In genomic region chr22:50271519-50271970, GRCh38 we compare ENCODE assay signal across 8 cellular contexts. TPM values are rescaled to one million over a fixed set of nuclear protein-coding genes. Genes with fewer than 3 reads are reported as not detected.
A peak's percentile ranks its signal among the peaks of the same experiment; 100 is the strongest.
DNase-seq lines count a peak whose midpoint lies in the region; ATAC-seq and TF ChIP-seq lines count a peak whose summit lies in the region.

No MANE protein-coding gene starts in this region.

- no peak for ATAC-seq in GM18511 (IDR thresholded peaks at IDR 0.05; ENCODE audit: unreplicated experiment)

- H3K4me1 ChIP-seq in SJCRH30 (peaks cover 17% of the 10 kb centered on the region), iPS DF 6.9 (ENCODE audit: control insufficient read depth, insufficient read depth, low read length) (peaks cover 5% of the 10 kb centered on the region; the same call in 1 of the 2 replicates), spleen (peaks cover 18 to 86% (median 65%) of the 10 kb centered on the region in 6 donors)

- H3K9me3 ChIP-seq in SJCRH30 (replicated peaks) (no peaks in the 10 kb centered on the region), iPS DF 6.9 (ENCODE audit: control insufficient read depth, insufficient read depth, low read length) (no peaks in the 10 kb centered on the region), spleen (peaks cover 0 to 8% (median 0%) of the 10 kb centered on the region in 8 donors)

- WGBS in iPS DF 6.9 (ENCODE audit: insufficient coverage, insufficient read length): no CpG with 5 or more reads among the region's 45 CpGs
- WGBS in spleen, 5 donors: 0 to 1% (median 0%) methylated on average over 3 to 45 of the region's 45 CpGs

- DNase-seq in COR-L47 (lab: John Stamatoyannopoulos, UW): peak; percentile 71
- DNase-seq in HT1080 (ENCODE audit: low read depth): peak; percentile 47
- peak; percentile 90 to 91 for DNase-seq in SJCRH30
- DNase-seq in astrocyte of the cerebellum (ENCODE audit: low read depth): no peak
- DNase-seq in iPS DF 6.9 (ENCODE audit: low read depth, low spot score): no peak
- DNase-seq in spleen: peak; percentile 88
- no peak for DNase-seq in NCI-H446 (lab: John Stamatoyannopoulos, UW)

- H3K4me3 ChIP-seq in SJCRH30 (peak overlapping the region; percentile 22), astrocyte of the cerebellum (ENCODE audit: low read depth, low read length) (peak overlapping the region; percentile 52), iPS DF 6.9 (ENCODE audit: low read length) (peak overlapping the region; percentile 2; the same call in 1 of the 2 replicates), spleen (peak overlapping the region; percentile 32 to 77 (median 55))

- TF ChIP-seq POLR2A in spleen (IDR thresholded peaks at IDR 0.05): no peak

- TF ChIP-seq CTCF in astrocyte of the cerebellum (IDR thresholded peaks at IDR 0.05; ENCODE audit: low read depth, low read length, missing control alignments) (no peak), spleen (IDR thresholded peaks at IDR 0.05 in 8 of 11, conservative IDR thresholded peaks at IDR 0.05 in 3 of 11) (peak in 4 of 11 experiments; percentile 15 to 40 (median 38))

- H3K27ac ChIP-seq in SJCRH30: no peak overlapping the region
- H3K27ac ChIP-seq in iPS DF 6.9 (ENCODE audit: low read length): no peak overlapping the region
- H3K27ac ChIP-seq in spleen: peak overlapping the region in 5 of 8 donors; percentile 36 to 78 (median 65)

- intact Hi-C loops in spleen (cut with DNase I; ENCODE audit: low total_unique reads): loop anchor here (5.0 kb wide), 1 partner anchor 56 kb away; the partner anchor contains the start of gene DENND6B

- peaks cover 18% of the 10 kb centered on the region for H3K36me3 ChIP-seq in SJCRH30
- peaks cover 16% of the 10 kb centered on the region for H3K36me3 ChIP-seq in iPS DF 6.9 (ENCODE audit: control insufficient read depth, insufficient read depth, low read length)
- H3K36me3 ChIP-seq in spleen: peaks cover 0 to 30% (median 12%) of the 10 kb centered on the region in 6 donors

- no peaks in the 10 kb centered on the region for H3K27me3 ChIP-seq in SJCRH30
- peaks cover 21% of the 10 kb centered on the region for H3K27me3 ChIP-seq in iPS DF 6.9 (ENCODE audit: control insufficient read depth, insufficient read depth, low read length)
- H3K27me3 ChIP-seq in spleen (replicated peaks in 1 of 7): peaks cover 0 to 63% (median 18%) of the 10 kb centered on the region in 7 donors

- in situ Hi-C loops in astrocyte of the cerebellum (cut with HindIII; ENCODE audit: low sequenced_read_pairs): no loop called here

RNA-seq across cellular contexts. Expression of gene MAPK11, which starts 1.4 kb away (rescaled TPM):
- 12.6 and 18.0 TPM in 2 replicates for total RNA-seq in HT1080 (2014; rRNA removed; shearing (Covaris generic))
- polyA plus RNA-seq in HT1080 (2015; cell fraction: cytosol; rRNA removed): 12.1 and 14.3 TPM in 2 replicates
- 42.7 and 47.7 TPM in 2 replicates for polyA plus RNA-seq in HT1080 (2015; cell fraction: nucleus; rRNA removed)
- 3.2 and 4.2 TPM in 2 replicates for total RNA-seq in SJCRH30 (2014; rRNA removed; shearing (Covaris generic))
- total RNA-seq in spleen: 10 to 100 TPM in 3 of 7 donors, 1 to 10 TPM in 4; 5.2 to 20.7 (median 9.3) TPM
- polyA plus RNA-seq in spleen: 10 to 100 TPM; 10.7 to 25.3 (median 21.0) TPM

RNA-seq across cellular contexts. Expression of gene MAPK12, which starts 10.1 kb away (rescaled TPM):
- total RNA-seq in HT1080 (2014; rRNA removed; shearing (Covaris generic)): 50.1 and 50.6 TPM in 2 replicates
- 34.3 and 41.5 TPM in 2 replicates for polyA plus RNA-seq in HT1080 (2015; cell fraction: cytosol; rRNA removed)
- 159 and 182 TPM in 2 replicates for polyA plus RNA-seq in HT1080 (2015; cell fraction: nucleus; rRNA removed)
- total RNA-seq in SJCRH30 (2014; rRNA removed; shearing (Covaris generic)): 52.0 and 54.0 TPM in 2 replicates
- 10 to 100 TPM in 2 of 7 donors, 1 to 10 TPM in 5; 3.9 to 11.6 (median 6.4) TPM for total RNA-seq in spleen
- 10 to 100 TPM in 1 of 3 donors, 1 to 10 TPM in 2; 6.9 to 11.0 (median 9.0) TPM for polyA plus RNA-seq in spleen

RNA-seq across cellular contexts. Expression of gene HDAC10, which starts 20.5 kb away (rescaled TPM):
- 13.6 and 14.5 TPM in 2 replicates for total RNA-seq in HT1080 (2014; rRNA removed; shearing (Covaris generic))
- polyA plus RNA-seq in HT1080 (2015; cell fraction: cytosol; rRNA removed): 20.3 and 20.6 TPM in 2 replicates
- 190 and 200 TPM in 2 replicates for polyA plus RNA-seq in HT1080 (2015; cell fraction: nucleus; rRNA removed)
- 11.2 and 21.4 TPM in 2 replicates for total RNA-seq in SJCRH30 (2014; rRNA removed; shearing (Covaris generic))
- 100 to 1,000 TPM in 1 of 7 donors, 10 to 100 TPM in 6; 63.6 to 108 (median 70.2) TPM for total RNA-seq in spleen
- polyA plus RNA-seq in spleen: 10 to 100 TPM; 25.0 to 69.9 (median 44.7) TPM

RNA-seq across cellular contexts. Expression of gene TUBGCP6, which starts 26.7 kb away (rescaled TPM):
- total RNA-seq in HT1080 (2014; rRNA removed; shearing (Covaris generic)): 13.1 and 14.2 TPM in 2 replicates
- polyA plus RNA-seq in HT1080 (2015; cell fraction: cytosol; rRNA removed): 3.9 and 5.5 TPM in 2 replicates
- polyA plus RNA-seq in HT1080 (2015; cell fraction: nucleus; rRNA removed): 82.8 and 86.1 TPM in 2 replicates
- total RNA-seq in SJCRH30 (2014; rRNA removed; shearing (Covaris generic)): 27.8 and 40.2 TPM in 2 replicates
- 10 to 100 TPM; 65.2 to 98.0 (median 69.4) TPM for total RNA-seq in spleen
- polyA plus RNA-seq in spleen: 10 to 100 TPM; 36.0 to 70.7 (median 69.2) TPM

RNA-seq across cellular contexts. Expression of gene PLXNB2, which starts 35.9 kb away (rescaled TPM):
- 73.4 and 84.1 TPM in 2 replicates for total RNA-seq in HT1080 (2014; rRNA removed; shearing (Covaris generic))
- 107 and 112 TPM in 2 replicates for polyA plus RNA-seq in HT1080 (2015; cell fraction: cytosol; rRNA removed)
- 340 and 353 TPM in 2 replicates for polyA plus RNA-seq in HT1080 (2015; cell fraction: nucleus; rRNA removed)
- total RNA-seq in SJCRH30 (2014; rRNA removed; shearing (Covaris generic)): 104 and 109 TPM in 2 replicates
- 100 to 1,000 TPM; 175 to 382 (median 278) TPM for total RNA-seq in spleen
- 100 to 1,000 TPM in 1 of 3 donors, 10 to 100 TPM in 2; 41.9 to 113 (median 68.3) TPM for polyA plus RNA-seq in spleen

Comparison
In these comparisons a context has a peak if more than half of its experiments do, and no peak if none do; other contexts are left out.
1. DNase-seq: peak in COR-L47 (single experiment), HT1080 (single experiment), SJCRH30 (2 of 2) and spleen (single experiment); none in astrocyte of the cerebellum (single experiment), iPS DF 6.9 (single experiment) and NCI-H446 (0 of 2).
2. H3K27ac ChIP-seq: peak in spleen (5 of 8); none in SJCRH30 (single experiment) and iPS DF 6.9 (single experiment).
3. H3K4me3 ChIP-seq: peak in every context shown above with its lines; median percentile 55 in spleen; 52 in astrocyte of the cerebellum; 22 in SJCRH30; 2 in iPS DF 6.9.